In genomic region chr14:22552001-22552826, GRCh38 we compare ENCODE assay signal across 2 cellular contexts.
TF ChIP-seq lines count a peak whose summit lies in the region.

No MANE protein-coding gene starts in this region.

TF ChIP-seq in GM23338, 12 proteins besides CTCF, POLR2A, EP300 and RAD21:
- TF ChIP-seq ZNF462 (CRISPR knock-in tag; IDR thresholded peaks at IDR 0.05), result no peak
- no peak for TF ChIP-seq ZNF331 (CRISPR knock-in tag; IDR thresholded peaks at IDR 0.05; ENCODE audit: low read depth)
- TF ChIP-seq EZH2phosphoT487 (IDR thresholded peaks at IDR 0.05; ENCODE audit: unreplicated experiment), result no peak
- TF ChIP-seq ZNF114 (CRISPR knock-in tag; IDR thresholded peaks at IDR 0.05), result no peak
- TF ChIP-seq REST (IDR thresholded peaks at IDR 0.05; ENCODE audit: unreplicated experiment), result no peak
- TF ChIP-seq CREB1 (CRISPR knock-in tag; IDR thresholded peaks at IDR 0.05; ENCODE audit: low read depth), result no peak
- no peak for TF ChIP-seq STAT1 (IDR thresholded peaks at IDR 0.05; ENCODE audit: unreplicated experiment)
- no peak for TF ChIP-seq EZH2 (IDR thresholded peaks at IDR 0.05; ENCODE audit: low read depth, unreplicated experiment)
- no peak for TF ChIP-seq NANOG (IDR thresholded peaks at IDR 0.05; ENCODE audit: borderline replicate concordance)
- no peak for TF ChIP-seq POLR2AphosphoS5 (IDR thresholded peaks at IDR 0.05; ENCODE audit: low read depth)
- TF ChIP-seq ETS1 (IDR thresholded peaks at IDR 0.05), result no peak
- no peak for TF ChIP-seq JUNB (IDR thresholded peaks at IDR 0.05; ENCODE audit: unreplicated experiment)

TF ChIP-seq in GM12878, 131 proteins besides CTCF, POLR2A, EP300 and RAD21:
- no peak for TF ChIP-seq PKNOX1 (IDR thresholded peaks at IDR 0.05)
- TF ChIP-seq ZNF217 (IDR thresholded peaks at IDR 0.05), result no peak
- TF ChIP-seq CBX5 (IDR thresholded peaks at IDR 0.05; ENCODE audit: low read depth), result no peak
- TF ChIP-seq HDGF (IDR thresholded peaks at IDR 0.05), result no peak
